ENCODE assay signal across 34 cellular contexts in the genomic region with DNA sequence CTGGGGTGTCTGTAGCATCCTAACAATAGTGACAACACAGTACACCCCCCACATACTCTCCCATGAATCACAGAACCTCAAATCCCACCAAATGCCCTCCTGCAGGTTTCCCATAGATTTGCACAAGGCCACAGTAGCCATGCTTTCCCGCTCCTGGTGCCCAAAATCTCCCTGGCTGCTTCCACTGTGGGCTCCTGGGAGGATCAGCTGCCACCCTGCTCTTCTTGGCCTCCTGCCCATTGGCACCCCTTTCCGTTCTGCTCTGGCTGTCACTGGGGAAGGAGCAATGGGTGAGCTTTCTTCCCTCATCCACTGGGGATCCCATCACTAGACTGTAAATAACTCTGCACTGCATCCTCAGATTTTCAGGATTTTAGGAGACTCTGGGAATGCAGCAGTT.
"Had no signal": no experiment of that assay in that cellular context is flagged by ENCODE, and none has a peak within 500 bp of the region (broad histone marks: within the 10 kb centered on the region; RNA-seq: fewer than 3 reads in every experiment).

No MANE protein-coding gene starts in this region.

- DNase-seq: Karpas-422, Kasumi-1, MG63, MM.1S, MV-4-11, NCI-H1048, NCI-H1092, NCI-H1092 treated with DMSO at 0.1 percent for 48 hours, NCI-H1105, NCI-H1105 treated with DMSO at 0.1 percent for 48 hours, NCI-H1417, NCI-H1417 treated with DMSO at 0.1 percent for 48 hours, NCI-H1436, NCI-H1436 treated with DMSO at 0.1 percent for 48 hours, NCI-H146, NCI-H1694, NCI-H1694 treated with DMSO at 0.1 percent for 48 hours, NCI-H187, NCI-H187 treated with DMSO at 0.1 percent for 48 hours, NCI-H1930, NCI-H2029, NCI-H2029 treated with DMSO at 0.1 percent for 48 hours, NCI-H2081, NCI-H2081 treated with DMSO at 0.1 percent for 48 hours, NCI-H2107, NCI-H2171, NCI-H2171 treated with DMSO at 0.1 percent for 48 hours, NCI-H2227 treated with DMSO at 0.1 percent for 48 hours, NCI-H226, NCI-H345, NCI-H446, NCI-H446 treated with DMSO at 0.1 percent for 48 hours, NCI-H510A, NCI-H510A treated with DMSO at 0.1 percent for 48 hours had no signal

- H3K36me3 ChIP-seq: MG63 had no signal

- H3K9me3 ChIP-seq: MG63 had no signal

- H3K4me3 ChIP-seq: MG63 had no signal
